14 cellular contexts compared by ENCODE assay signal in genomic region chr5:137051165-137051564, GRCh38.
DNase-seq lines count a peak whose midpoint lies in the region; ATAC-seq and TF ChIP-seq lines count a peak whose summit lies in the region.
"Had no signal": no experiment of that assay in that cellular context is flagged by ENCODE, and none has a peak within 500 bp of the region (broad histone marks: within the 10 kb centered on the region; RNA-seq: fewer than 3 reads in every experiment).

No MANE protein-coding gene starts in this region.

- POLR2A ChIA-PET in PC-3 (lab: Charles Lee; ENCODE audit: unreplicated experiment), result no interaction called here

- H3K27ac ChIP-seq in PC-3 (ENCODE audit: low read length) (no peak overlapping the region), spleen (no peak overlapping the region)
- H3K27ac ChIP-seq: transverse colon had no signal

- no peak for DNase-seq in AG09309 (ENCODE audit: low read depth)
- DNase-seq in DMS53 treated with DMSO at 0.1 percent for 48 hours (lab: John Stamatoyannopoulos, UW; ENCODE audit: unreplicated experiment), result peak; percentile 7
- DNase-seq in PC-3, result peak; percentile 52
- no peak for DNase-seq in fibroblast of villous mesenchyme (ENCODE audit: low read depth)
- no peak for DNase-seq in activated effector memory CD4-positive, alpha-beta T cell treated with anti-CD3 and anti-CD28 coated beads, Interleukin-2, amount 50 U/mL, for 16 hours
- no peak for DNase-seq in spleen
- DNase-seq in stimulated activated CD4-positive, alpha-beta T cell treated with anti-CD3 and anti-CD28 coated beads, Interleukin-1b, Interleukin-23, amount 100 ng/mL, for 48 hours, result no peak
- DNase-seq: head of caudate nucleus, mesenchymal stem cell, NCI-H2029 treated with DMSO at 0.1 percent for 48 hours, RPMI8226, transverse colon had no signal

- no peaks in the 10 kb centered on the region for H3K79me2 ChIP-seq in PC-3 (ENCODE audit: low read length)

- no peaks in the 10 kb centered on the region for H3F3A ChIP-seq in PC-3 (ENCODE audit: low read length, unreplicated experiment)

- H3K4me2 ChIP-seq in PC-3 (ENCODE audit: low read length), result no peak overlapping the region

- no peak overlapping the region for H3K9ac ChIP-seq in PC-3 (ENCODE audit: low read length)

- no peaks in the 10 kb centered on the region for H3K9me3 ChIP-seq in PC-3 (ENCODE audit: low read length)
- H3K9me3 ChIP-seq in spleen, result no peaks in the 10 kb centered on the region
- H3K9me3 ChIP-seq: transverse colon had no signal

- no peaks in the 10 kb centered on the region for H3K9me2 ChIP-seq in PC-3 (replicated peaks; ENCODE audit: low read length)

- H3K4me3 ChIP-seq in AG09309 (ENCODE audit: control insufficient read depth, low read depth, low read length), result no peak overlapping the region
- no peak overlapping the region for H3K4me3 ChIP-seq in PC-3 (ENCODE audit: low read length)
- no peak overlapping the region for H3K4me3 ChIP-seq in fibroblast of villous mesenchyme (ENCODE audit: low read depth, low read length)
- no peak overlapping the region for H3K4me3 ChIP-seq in spleen
- H3K4me3 ChIP-seq: transverse colon had no signal

- WGBS in spleen, 5 donors, result 76 to 94% (median 84%) methylated on average over 3 of the region's 3 CpGs

- CTCF ChIA-PET in PC-3 (lab: Charles Lee), result no interaction called here

- no peak for TF ChIP-seq POLR2A in spleen (IDR thresholded peaks at IDR 0.05)

- H3K36me3 ChIP-seq in PC-3 (ENCODE audit: low read depth, low read length) (no peaks in the 10 kb centered on the region), spleen (no peaks in the 10 kb centered on the region)
- H3K36me3 ChIP-seq: transverse colon had no signal

- ATAC-seq in PC-3, result 0 out of 2 replicates have a peak, but pooled peaks have one; percentile 29
- no peak for ATAC-seq in HG02885 (IDR thresholded peaks at IDR 0.05; ENCODE audit: poor library complexity, unreplicated experiment)
- ATAC-seq: sciatic nerve had no signal

- no peaks in the 10 kb centered on the region for H4K20me1 ChIP-seq in PC-3 (ENCODE audit: low read length)

- intact Hi-C loops in PC-3 (cut with micrococcal nuclease), result loop anchor here (5.0 kb wide), 1 partner anchor 249 kb away; no protein-coding TSS in a partner anchor
- intact Hi-C loops in spleen (cut with DNase I; ENCODE audit: low total_unique reads), result no loop called here

- H3K27me3 ChIP-seq in PC-3 (ENCODE audit: low read length) (no peaks in the 10 kb centered on the region), spleen (replicated peaks in 1 of 7) (no peaks in the 10 kb centered on the region)
- H3K27me3 ChIP-seq: transverse colon had no signal

- no peaks in the 10 kb centered on the region for H3K4me1 ChIP-seq in PC-3 (ENCODE audit: insufficient read depth, low read length)
- no peaks in the 10 kb centered on the region for H3K4me1 ChIP-seq in spleen
- H3K4me1 ChIP-seq: transverse colon had no signal

- TF ChIP-seq CTCF in AG09309 (IDR thresholded peaks at IDR 0.05; ENCODE audit: control insufficient read depth, insufficient read depth, low read depth, low read length, missing control alignments), result peak; percentile 28
- TF ChIP-seq CTCF in PC-3 (conservative IDR thresholded peaks at IDR 0.05; ENCODE audit: low read depth, low read length), result peak; percentile 65; the same call in 1 of the 2 replicates
- peak; percentile 22 for TF ChIP-seq CTCF in fibroblast of villous mesenchyme (IDR thresholded peaks at IDR 0.05; ENCODE audit: insufficient read depth, low read depth, low read length)
- TF ChIP-seq CTCF in spleen (IDR thresholded peaks at IDR 0.05 in 8 of 11, conservative IDR thresholded peaks at IDR 0.05 in 3 of 11), result no peak

- no peak overlapping the region for H2AFZ ChIP-seq in PC-3 (ENCODE audit: low read length)

- BruUV-seq in PC-3 (replicated peaks; lab: Mats Ljungman, UMichigan), result no TSS peak

Comparison
In these comparisons a context has a peak if more than half of its experiments do, and no peak if none do; other contexts are left out.
1. DNase-seq: peak in DMS53 treated with DMSO at 0.1 percent for 48 hours (single experiment) and PC-3 (single experiment); none in AG09309 (single experiment), fibroblast of villous mesenchyme (single experiment), activated effector memory CD4-positive, alpha-beta T cell treated with anti-CD3 and anti-CD28 coated beads, Interleukin-2, amount 50 U/mL, for 16 hours (single experiment), spleen (single experiment) and stimulated activated CD4-positive, alpha-beta T cell treated with anti-CD3 and anti-CD28 coated beads, Interleukin-1b, Interleukin-23, amount 100 ng/mL, for 48 hours (single experiment).
2. CTCF ChIP-seq: peak in AG09309 (single experiment), PC-3 (single experiment) and fibroblast of villous mesenchyme (single experiment); none in spleen (0 of 11).